In the genomic region with DNA sequence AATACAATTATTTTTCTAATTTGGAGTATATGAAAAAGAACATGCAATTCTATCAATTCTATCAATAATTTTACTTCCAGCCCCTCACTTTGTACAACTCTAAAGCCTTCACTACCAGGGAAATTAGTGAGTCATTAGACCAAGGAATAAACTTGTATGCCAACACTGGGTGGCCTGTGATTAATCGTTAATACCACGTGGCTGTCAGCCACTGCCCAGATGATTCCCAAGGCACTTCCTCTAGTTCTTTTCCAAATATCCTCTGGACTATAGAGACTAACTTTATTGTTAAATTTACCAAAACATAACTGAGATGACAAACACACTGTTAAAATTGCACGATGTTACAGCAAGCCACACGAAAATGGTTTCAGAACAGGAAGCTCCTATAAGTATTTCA, we compare ENCODE assay signal across 1 cellular context.
TF ChIP-seq lines count a peak whose summit lies in the region.

No MANE protein-coding gene starts in this region.

TF ChIP-seq in IMR-90, 13 proteins besides CTCF, POLR2A, EP300 and RAD21:
- TF ChIP-seq MAZ (IDR thresholded peaks at IDR 0.05; ENCODE audit: borderline replicate concordance, low read depth, low read length) (no peak), RFX5 (IDR thresholded peaks at IDR 0.05; ENCODE audit: low read depth, low read length) (no peak), CEBPB (IDR thresholded peaks at IDR 0.05; ENCODE audit: low read depth, low read length) (no peak), RCOR1 (IDR thresholded peaks at IDR 0.05; ENCODE audit: insufficient replicate concordance, low read length) (no peak), SMC3 (IDR thresholded peaks at IDR 0.05; ENCODE audit: low read depth, low read length) (no peak), CHD1 (IDR thresholded peaks at IDR 0.05; ENCODE audit: low read depth, low read length) (no peak)
- TF ChIP-seq, protein P1, sequence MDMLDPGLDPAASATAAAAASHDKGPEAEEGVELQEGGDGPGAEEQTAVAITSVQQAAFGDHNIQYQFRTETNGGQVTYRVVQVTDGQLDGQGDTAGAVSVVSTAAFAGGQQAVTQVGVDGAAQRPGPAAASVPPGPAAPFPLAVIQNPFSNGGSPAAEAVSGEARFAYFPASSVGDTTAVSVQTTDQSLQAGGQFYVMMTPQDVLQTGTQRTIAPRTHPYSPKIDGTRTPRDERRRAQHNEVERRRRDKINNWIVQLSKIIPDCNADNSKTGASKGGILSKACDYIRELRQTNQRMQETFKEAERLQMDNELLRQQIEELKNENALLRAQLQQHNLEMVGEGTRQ (IDR thresholded peaks at IDR 0.05; ENCODE audit: low read depth, low read length): peak; percentile 24; the same call in 1 of the 2 replicates
TF ChIP-seq in IMR-90: peak in this region for 1.
